In genomic region chr19:14221345-14221744, GRCh38 we compare ENCODE assay signal across 8 cellular contexts. TPM values are rescaled to one million over a fixed set of nuclear protein-coding genes. Genes with fewer than 3 reads are reported as not detected.
A peak's percentile ranks its signal among the peaks of the same experiment; 100 is the strongest.
DNase-seq lines count a peak whose midpoint lies in the region; ATAC-seq and TF ChIP-seq lines count a peak whose summit lies in the region.
"Not testable (repeated sequence)": the region's sequence is repeated elsewhere in the genome, so short reads cannot be mapped to it uniquely, and the experiment has no call there.

No MANE protein-coding gene starts in this region.

- TF ChIP-seq CTCF in A673 (conservative IDR thresholded peaks at IDR 0.05; ENCODE audit: low read depth, low read length) (peak; percentile 53), GM23338 (conservative IDR thresholded peaks at IDR 0.05; ENCODE audit: low read depth in 2 of 2) (peak; percentile 16 to 38; a peak in 3 of 4 replicates), OCI-LY3 (IDR thresholded peaks at IDR 0.05; ENCODE audit: low read depth, low read length) (peak; percentile 12; the same call in 1 of the 2 replicates), foreskin keratinocyte (conservative IDR thresholded peaks at IDR 0.05) (peak; percentile 46)

- H3F3A ChIP-seq in GM23338 (replicated peaks; ENCODE audit: low read depth): 0 out of 2 replicates have a peak, but pooled peaks cover 11% of the 10 kb centered on the region

- not testable (repeated sequence) for H3K27me3 ChIP-seq in A673 (replicated peaks; ENCODE audit: insufficient read depth, low read depth, low read length, poor library complexity); GM23338 (ENCODE audit: insufficient read depth); OCI-LY3 (ENCODE audit: low read depth, low read length); foreskin keratinocyte

- H3K27ac ChIP-seq in A673 (ENCODE audit: low read depth, low read length, poor library complexity, severe bottlenecking); GM23338 (ENCODE audit: low read depth); OCI-LY3 (ENCODE audit: low read length); foreskin keratinocyte: not testable (repeated sequence)

- peaks cover 16% of the 10 kb centered on the region for H3K4me1 Mint-ChIP-seq in GM23338
- H3K4me1 Mint-ChIP-seq in activated naive CD8-positive, alpha-beta T cell treated with anti-CD3 and anti-CD28 coated beads for 36 hours: peaks cover 13% of the 10 kb centered on the region
- peaks cover 13 to 17% (median 15%) of the 10 kb centered on the region in 4 donors for H3K4me1 Mint-ChIP-seq in naive thymus-derived CD8-positive, alpha-beta T cell

- POLR2A ChIA-PET in A673 (lab: Charles Lee; ENCODE audit: low non-redundant PET): interaction anchor here (0.6 kb wide), 1 partner anchor 1586 kb away, joined by 19 read pairs; no protein-coding TSS in a partner anchor
- POLR2A ChIA-PET in naive thymus-derived CD8-positive, alpha-beta T cell (lab: Charles Lee): interaction anchor here (0.6 kb wide), 3 partner anchors 32 to 145 kb away, joined by 3 to 10 read pairs (median 3); no protein-coding TSS in a partner anchor

- not testable (repeated sequence) for H3K9me3 Mint-ChIP-seq in GM23338; activated naive CD8-positive, alpha-beta T cell treated with anti-CD3 and anti-CD28 coated beads for 36 hours; naive thymus-derived CD8-positive, alpha-beta T cell

- not testable (repeated sequence) for BruUV-seq in A673 (replicated peaks; lab: Mats Ljungman, UMichigan)

- ATAC-seq in GM23338: peak; percentile 65
- ATAC-seq in foreskin keratinocyte: peak; percentile 66
- peak; percentile 88 to 93 for ATAC-seq in naive thymus-derived CD8-positive, alpha-beta T cell

- CTCF ChIA-PET in A673 (lab: Charles Lee): interaction anchor here (0.6 kb wide), 2 partner anchors 185 to 206 kb away, joined by 3 to 4 read pairs; no protein-coding TSS in a partner anchor

- not testable (repeated sequence) for H3K36me3 Mint-ChIP-seq in GM23338 (ENCODE audit: low read depth); activated naive CD8-positive, alpha-beta T cell treated with anti-CD3 and anti-CD28 coated beads for 36 hours; naive thymus-derived CD8-positive, alpha-beta T cell

- H3K4me3 ChIP-seq in A673 (ENCODE audit: low read depth, low read length, poor library complexity, severe bottlenecking) (peak overlapping the region; percentile 23), GM23338 (peak overlapping the region; percentile 49), OCI-LY3 (ENCODE audit: low read length) (peak overlapping the region; percentile 53)

- DNase-seq in A673 (ENCODE audit: low spot score): peak; percentile 65
- peak; percentile 74 for DNase-seq in GM23338 (ENCODE audit: low spot score)
- DNase-seq in activated CD4-positive, alpha-beta T cell treated with anti-CD3 and anti-CD28 coated beads, Interleukin-2, amount 50 U/mL, for 1 hour: peak; percentile 65
- DNase-seq in activated naive CD8-positive, alpha-beta T cell treated with anti-CD3 and anti-CD28 coated beads for 36 hours: peak; percentile 73
- DNase-seq in foreskin keratinocyte: not testable (repeated sequence)
- peak; percentile 54 to 85 (median 77) for DNase-seq in naive thymus-derived CD8-positive, alpha-beta T cell
- peak; percentile 31 to 65 (median 32) for DNase-seq in stimulated activated CD4-positive, alpha-beta T cell treated with anti-CD3 and anti-CD28 coated beads, TNF-alpha, amount 100 ng/mL, for 24 hours (ENCODE audit: low read depth in 3 of 3)

- H3K4me2 ChIP-seq in GM23338 (peak overlapping the region; percentile 69; the same call in 1 of the 2 replicates), OCI-LY3 (ENCODE audit: low read length) (peak overlapping the region; percentile 52)

- not testable (repeated sequence) for H3K27ac Mint-ChIP-seq in GM23338
- peak overlapping the region; percentile 40 for H3K27ac Mint-ChIP-seq in activated naive CD8-positive, alpha-beta T cell treated with anti-CD3 and anti-CD28 coated beads for 36 hours
- peak overlapping the region in 9 of 10 donors; percentile 30 to 89 (median 70) for H3K27ac Mint-ChIP-seq in naive thymus-derived CD8-positive, alpha-beta T cell

- not testable (repeated sequence) for H3K9me3 ChIP-seq in A673 (ENCODE audit: low read depth, low read length, poor library complexity, severe bottlenecking); OCI-LY3 (ENCODE audit: insufficient read depth, low read length)

- not testable (repeated sequence) for H3K79me2 ChIP-seq in GM23338 (replicated peaks; ENCODE audit: insufficient read depth); OCI-LY3 (ENCODE audit: low read length)

- H3K9me2 ChIP-seq in GM23338 (ENCODE audit: insufficient read depth): not testable (repeated sequence)

- intact Hi-C loops in A673 (cut with micrococcal nuclease; ENCODE audit: unreplicated experiment): not testable (repeated sequence)

- not testable (repeated sequence) for H3K9ac ChIP-seq in OCI-LY3 (ENCODE audit: low read length)

- H3K4me1 ChIP-seq in A673 (ENCODE audit: insufficient read depth, low read length, poor library complexity, severe bottlenecking); GM23338 (ENCODE audit: insufficient read depth); OCI-LY3 (ENCODE audit: low read length); foreskin keratinocyte: not testable (repeated sequence)

- H3K36me3 ChIP-seq in A673 (ENCODE audit: insufficient read depth, low read length, poor library complexity, severe bottlenecking); GM23338 (ENCODE audit: insufficient read depth); OCI-LY3 (replicated peaks; ENCODE audit: low read depth, low read length): not testable (repeated sequence)

- not testable (repeated sequence) for H2AFZ ChIP-seq in GM23338; OCI-LY3 (ENCODE audit: low read depth, low read length)

- H4K20me1 ChIP-seq in GM23338 (replicated peaks; ENCODE audit: insufficient read depth); OCI-LY3 (ENCODE audit: insufficient read depth, low read length): not testable (repeated sequence)

- H3K27me3 Mint-ChIP-seq in GM23338 (ENCODE audit: insufficient read depth, low read depth, poor library complexity): peaks cover 16% of the 10 kb centered on the region
- H3K27me3 Mint-ChIP-seq in activated naive CD8-positive, alpha-beta T cell treated with anti-CD3 and anti-CD28 coated beads for 36 hours; naive thymus-derived CD8-positive, alpha-beta T cell: not testable (repeated sequence)

- peak overlapping the region; percentile 69 for H3K4me3 Mint-ChIP-seq in GM23338
- peak overlapping the region; percentile 54 for H3K4me3 Mint-ChIP-seq in activated naive CD8-positive, alpha-beta T cell treated with anti-CD3 and anti-CD28 coated beads for 36 hours
- peak overlapping the region; percentile 59 to 88 (median 76) for H3K4me3 Mint-ChIP-seq in naive thymus-derived CD8-positive, alpha-beta T cell

RNA-seq across cellular contexts. Expression of gene ADGRL1, which starts 15.4 kb away (rescaled TPM):
- total RNA-seq in A673 (2021): 66.1 and 72.0 TPM in 2 replicates
- total RNA-seq in GM23338 (2014; rRNA removed; shearing (Covaris generic)): 84.0 and 100 TPM in 2 replicates
- 20.6 and 21.8 TPM in 2 replicates for polyA plus RNA-seq in GM23338 (2016; fragmentation: Nextera tagmentation; extraction: Ambion mirVana)
- 1 to 10 TPM; 8.5 to 9.5 TPM for total RNA-seq in activated naive CD8-positive, alpha-beta T cell treated with anti-CD3 and anti-CD28 coated beads for 36 hours
- 4.8 and 10.9 TPM in 2 replicates for total RNA-seq in foreskin keratinocyte
- 2.5 and 5.6 TPM in 2 replicates for polyA plus RNA-seq in foreskin keratinocyte
- 10 to 100 TPM; 24.8 to 28.0 TPM for total RNA-seq in naive thymus-derived CD8-positive, alpha-beta T cell
- polyA plus RNA-seq in naive thymus-derived CD8-positive, alpha-beta T cell: under 1 TPM; 0.29 to 0.96 (median 0.51) TPM
